8 cellular contexts compared by ENCODE assay signal in genomic region chr1:220062629-220063028, GRCh38.
"Had no signal": no experiment of that assay in that cellular context is flagged by ENCODE, and none has a peak within 500 bp of the region (broad histone marks: within the 10 kb centered on the region; RNA-seq: fewer than 3 reads in every experiment).

No MANE protein-coding gene starts in this region.

- ATAC-seq: GM23338, HCT116 had no signal

- H2AFZ ChIP-seq: GM23338 had no signal

- H3K4me3 ChIP-seq: GM23338, HAP-1 had no signal

- H3K9me3 ChIP-seq: HAP-1 had no signal

- H3K9me3 Mint-ChIP-seq: GM23338 had no signal

- FAIRE-seq: HTR-8/SVneo had no signal

- H3K9ac ChIP-seq: KMS-11 had no signal

- H3K4me2 ChIP-seq: GM23338, KMS-11 had no signal

- H3K27ac ChIP-seq: KMS-11 had no signal

- H3K27ac Mint-ChIP-seq: GM23338 had no signal

- DNase-seq: H7, IMR-90, KBM-7 had no signal

- H3K4me3 Mint-ChIP-seq: GM23338 had no signal
